In the genomic region with DNA sequence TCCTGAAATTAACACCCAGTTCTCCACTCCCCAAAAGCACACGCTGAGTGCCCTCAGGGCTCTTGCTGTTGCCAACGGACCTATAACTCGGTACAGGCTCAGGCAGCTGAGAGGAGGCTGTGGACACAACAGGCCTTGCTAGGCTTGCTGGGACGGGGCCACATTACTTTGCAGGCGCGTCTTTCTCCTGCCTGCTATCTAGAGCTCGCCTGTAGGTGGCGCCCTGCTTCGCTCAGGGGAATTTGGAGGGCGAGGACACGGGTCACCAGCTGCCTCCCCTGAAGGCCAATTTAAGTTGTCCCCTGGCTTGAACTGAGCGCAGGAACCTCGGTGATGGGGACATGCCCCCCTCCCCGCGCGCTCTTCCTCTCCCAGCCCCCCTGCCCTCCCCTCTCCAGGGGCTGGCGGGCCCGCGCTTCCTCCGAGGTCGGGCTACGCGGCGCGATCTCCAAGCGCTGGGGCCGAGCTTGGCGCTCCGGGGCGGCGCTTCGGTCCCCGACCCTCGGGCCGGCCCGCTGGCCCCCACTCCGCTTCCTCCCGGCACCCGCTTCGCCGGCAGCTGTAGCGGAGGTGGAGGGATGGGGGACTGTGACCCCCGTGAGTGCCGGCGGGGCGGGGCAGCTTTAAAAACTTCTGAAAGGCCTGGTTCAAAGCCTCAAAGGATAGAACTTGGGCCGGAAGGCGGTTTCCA, we compare ENCODE assay signal across 8 cellular contexts. TPM values are rescaled to one million over a fixed set of nuclear protein-coding genes. Genes with fewer than 3 reads are reported as not detected.
DNase-seq lines count a peak whose midpoint lies in the region; ATAC-seq and TF ChIP-seq lines count a peak whose summit lies in the region.

No MANE protein-coding gene starts in this region.

- TF ChIP-seq POLR2A in lower leg skin (IDR thresholded peaks at IDR 0.05), result no peak

- CTCF ChIA-PET in AG04450 (lab: Charles Lee), result interaction anchor here (0.6 to 4.2 kb wide), 81 partner anchors 9 to 1721 kb away, joined by 3 to 58 read pairs (median 4); partner anchors contain the start of genes NFIA and TM2D1
- CTCF ChIA-PET in activated CD4-positive, alpha-beta memory T cell treated with anti-CD3 and anti-CD28 coated beads for 36 hours (lab: Charles Lee), result interaction anchor here (0.5 to 4.2 kb wide), 62 partner anchors 9 to 803 kb away, joined by 3 to 64 read pairs (median 4); partner anchors contain the start of gene NFIA

- H3K4me1 ChIP-seq in duodenal mucosa (ENCODE audit: control insufficient read depth in 1 of 2, insufficient read depth in 2 of 2, low read length in 2 of 2), result peaks cover 14 to 23% of the 10 kb centered on the region in 2 donors

- peak; percentile 74 for ATAC-seq in GM19035 (IDR thresholded peaks at IDR 0.05; ENCODE audit: unreplicated experiment)
- ATAC-seq in HG03442 (IDR thresholded peaks at IDR 0.05; ENCODE audit: unreplicated experiment), result peak; percentile 73

- peak; percentile 46 for DNase-seq in AG04450 (ENCODE audit: low read depth, low spot score)
- DNase-seq in NCI-H748 treated with DMSO at 0.1 percent for 48 hours (lab: John Stamatoyannopoulos, UW), result peak; percentile 63
- DNase-seq in activated CD4-positive, alpha-beta memory T cell treated with anti-CD3 and anti-CD28 coated beads for 36 hours, result peak; percentile 94
- DNase-seq in lower leg skin (ENCODE audit: low spot score in 2 of 2), result peak; percentile 94 to 99
- DNase-seq in stimulated activated CD4-positive, alpha-beta T cell treated with anti-CD3 and anti-CD28 coated beads, Interleukin-4, amount 100 ng/mL, for 24 hours, result peak; percentile 91

- H3K27me3 ChIP-seq in AG04450 (ENCODE audit: control insufficient read depth, insufficient read depth, low read length) (peaks cover 41% of the 10 kb centered on the region), duodenal mucosa (ENCODE audit: control insufficient read depth in 1 of 2, insufficient read depth in 2 of 2, low read length in 2 of 2) (peaks cover 0 to 3% of the 10 kb centered on the region in 2 donors)

- POLR2A ChIA-PET in AG04450 (lab: Yijun Ruan, JAX), result interaction anchor here (0.6 to 1.6 kb wide), 2 partner anchors 28 to 35 kb away, joined by 3 to 8 read pairs; no protein-coding TSS in a partner anchor
- POLR2A ChIA-PET in activated CD4-positive, alpha-beta memory T cell treated with anti-CD3 and anti-CD28 coated beads for 36 hours (lab: Charles Lee), result interaction anchor here (0.7 to 4.7 kb wide), 10 partner anchors 10 to 591 kb away, joined by 3 to 31 read pairs (median 4); partner anchors contain the start of gene NFIA

- WGBS in lower leg skin, 2 donors, result 0 to 1% methylated on average over 10 to 34 of the region's 48 CpGs

- H3K9me3 ChIP-seq in AG04450 (ENCODE audit: control insufficient read depth, insufficient read depth, low read length), result peaks cover 3% of the 10 kb centered on the region
- no peaks in the 10 kb centered on the region for H3K9me3 ChIP-seq in duodenal mucosa (ENCODE audit: control insufficient read depth in 1 of 2, low read length in 2 of 2)

- peak; percentile 97 for TF ChIP-seq CTCF in AG04450 (IDR thresholded peaks at IDR 0.05; ENCODE audit: low read depth, low read length)
- TF ChIP-seq CTCF in lower leg skin (IDR thresholded peaks at IDR 0.05), result peak in 1 of 3 donors; percentile 89

- peaks cover 24% of the 10 kb centered on the region for H3K4me1 Mint-ChIP-seq in activated CD4-positive, alpha-beta memory T cell treated with anti-CD3 and anti-CD28 coated beads for 36 hours (ENCODE audit: low read depth)

- H3K36me3 Mint-ChIP-seq in activated CD4-positive, alpha-beta memory T cell treated with anti-CD3 and anti-CD28 coated beads for 36 hours, result no peaks in the 10 kb centered on the region

- no peak overlapping the region for H3K27ac Mint-ChIP-seq in activated CD4-positive, alpha-beta memory T cell treated with anti-CD3 and anti-CD28 coated beads for 36 hours

- peak overlapping the region; percentile 64 for H3K4me3 ChIP-seq in AG04450 (ENCODE audit: low read depth, low read length)
- peak overlapping the region; percentile 75 to 76 for H3K4me3 ChIP-seq in duodenal mucosa (ENCODE audit: low read depth in 1 of 2, low read length in 2 of 2)
- H3K4me3 ChIP-seq in lower leg skin (ENCODE audit: low read depth, poor library complexity, severe bottlenecking), result peak overlapping the region; percentile 77

- H3K4me3 Mint-ChIP-seq in activated CD4-positive, alpha-beta memory T cell treated with anti-CD3 and anti-CD28 coated beads for 36 hours, result peak overlapping the region; percentile 71

- H3K27me3 Mint-ChIP-seq in activated CD4-positive, alpha-beta memory T cell treated with anti-CD3 and anti-CD28 coated beads for 36 hours, result peaks cover 37% of the 10 kb centered on the region

- H3K27ac ChIP-seq in AG04450 (ENCODE audit: low read depth, low read length) (no peak overlapping the region), duodenal mucosa (ENCODE audit: low read depth, low read length) (peak overlapping the region; percentile 68)

- H3K9ac ChIP-seq in duodenal mucosa (ENCODE audit: low read depth in 1 of 2, low read length in 2 of 2), result peak overlapping the region; percentile 59 to 63

- intact Hi-C loops in activated CD4-positive, alpha-beta memory T cell treated with anti-CD3 and anti-CD28 coated beads for 36 hours (cut with micrococcal nuclease), result loop anchor here (1.0 to 10.0 kb wide), 8 partner anchors 27 to 802 kb away; no protein-coding TSS in a partner anchor
- intact Hi-C loops in lower leg skin (cut with DNase I; ENCODE audit: low total_unique reads), result loop anchor here (5.0 to 10.0 kb wide), 2 partner anchors 285 to 402 kb away; no protein-coding TSS in a partner anchor

- no peaks in the 10 kb centered on the region for H3K9me3 Mint-ChIP-seq in activated CD4-positive, alpha-beta memory T cell treated with anti-CD3 and anti-CD28 coated beads for 36 hours

- H3K36me3 ChIP-seq in duodenal mucosa (ENCODE audit: control insufficient read depth in 1 of 2, insufficient read depth in 2 of 2, low read length in 2 of 2), result no peaks in the 10 kb centered on the region

RNA-seq across cellular contexts. Expression of gene NFIA, which starts 32.4 kb away (rescaled TPM):
- 3.0 and 3.9 TPM in 2 replicates for polyA plus RNA-seq in AG04450 (2011; rRNA removed)
- polyA minus RNA-seq in AG04450 (2011; rRNA and poly(A)+ RNA removed), result 9.6 and 11.6 TPM in 2 replicates
- total RNA-seq in activated CD4-positive, alpha-beta memory T cell treated with anti-CD3 and anti-CD28 coated beads for 36 hours, result 1 to 10 TPM; 5.3 to 7.1 TPM
- total RNA-seq in lower leg skin, result 10 to 100 TPM; 26.0 to 32.5 (median 30.3) TPM

Comparison
In these comparisons a context has a peak if more than half of its experiments do, and no peak if none do; other contexts are left out.
1. DNase-seq: peak in every context shown above with its lines; median percentile 96 in lower leg skin; 94 in activated CD4-positive, alpha-beta memory T cell treated with anti-CD3 and anti-CD28 coated beads for 36 hours; 91 in stimulated activated CD4-positive, alpha-beta T cell treated with anti-CD3 and anti-CD28 coated beads, Interleukin-4, amount 100 ng/mL, for 24 hours; 63 in NCI-H748 treated with DMSO at 0.1 percent for 48 hours; 46 in AG04450.